Comparison of ENCODE assay signal across 9 cellular contexts in the genomic region with DNA sequence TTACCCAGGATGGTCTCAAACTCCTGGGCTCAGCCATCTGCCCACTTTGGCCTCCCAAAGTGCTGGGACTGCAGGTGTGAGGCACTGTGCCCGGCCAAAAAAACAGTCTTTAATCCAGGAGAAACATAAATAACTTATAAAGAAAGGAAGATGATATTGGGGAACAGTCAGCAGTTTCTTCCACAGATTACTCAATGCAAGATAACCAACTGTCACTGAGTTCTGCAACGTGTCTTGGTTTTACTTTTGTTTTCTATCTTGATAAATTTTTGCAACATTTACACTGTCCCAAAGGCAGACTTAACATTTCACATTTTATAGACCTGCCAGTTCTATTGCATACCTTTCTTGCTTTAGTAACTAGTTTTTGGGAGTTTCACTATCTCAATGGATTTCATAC.
DNase-seq lines count a peak whose midpoint lies in the region; ATAC-seq and TF ChIP-seq lines count a peak whose summit lies in the region.
"Had no signal": no experiment of that assay in that cellular context is flagged by ENCODE, and none has a peak within 500 bp of the region (broad histone marks: within the 10 kb centered on the region; RNA-seq: fewer than 3 reads in every experiment).

No MANE protein-coding gene starts in this region.

- DNase-seq in natural killer cell treated with Interleukin-12 subunit alpha and Interleukin-12 subunit beta and Interleukin-15 and Interleukin-18, amount 100 ng/mL, for 72 hours (ENCODE audit: low spot score) = no peak
- DNase-seq in tibial artery = no peak
- no peak for DNase-seq in HUDEP-2 (lab: John Stamatoyannopoulos, UW; ENCODE audit: unreplicated experiment in 76 of 76)
- no peak for DNase-seq in G401 (ENCODE audit: low spot score)
- no peak for DNase-seq in mucosa of gallbladder (ENCODE audit: low spot score)
- DNase-seq: KG1 had no signal

- H3K4me3 ChIP-seq in OCI-LY1 (ENCODE audit: low read depth, low read length, poor library complexity, severe bottlenecking) (no peak overlapping the region), tibial artery (no peak overlapping the region)

- H4K20me1 ChIP-seq in OCI-LY1 (ENCODE audit: insufficient read depth, low read length) = no peaks in the 10 kb centered on the region

- no peak overlapping the region for H2AFZ ChIP-seq in OCI-LY1 (ENCODE audit: low read length)

- H3F3A ChIP-seq in OCI-LY1 (ENCODE audit: insufficient read depth, low read length) = no peaks in the 10 kb centered on the region

- H3K4me1 ChIP-seq in OCI-LY1 (ENCODE audit: insufficient read depth, low read length, severe bottlenecking) (peaks cover 48% of the 10 kb centered on the region), tibial artery (peaks cover 0 to 26% (median 6%) of the 10 kb centered on the region in 4 donors)

- H3K27me3 Mint-ChIP-seq in natural killer cell treated with Interleukin-12 subunit alpha and Interleukin-12 subunit beta and Interleukin-15 and Interleukin-18, amount 100 ng/mL, for 72 hours = no peaks in the 10 kb centered on the region

- peaks cover 20% of the 10 kb centered on the region for H3K79me2 ChIP-seq in OCI-LY1 (ENCODE audit: insufficient read depth, low read length)

- peak overlapping the region; percentile 91 for H3K4me3 Mint-ChIP-seq in natural killer cell treated with Interleukin-12 subunit alpha and Interleukin-12 subunit beta and Interleukin-15 and Interleukin-18, amount 100 ng/mL, for 72 hours

- H3K36me3 ChIP-seq in OCI-LY1 (ENCODE audit: insufficient read depth, low read length) (0 out of 2 replicates have a peak, but pooled peaks cover 3% of the 10 kb centered on the region), tibial artery (no peaks in the 10 kb centered on the region)

- H3K9me3 ChIP-seq in OCI-LY1 (ENCODE audit: low read length) (no peaks in the 10 kb centered on the region), tibial artery (no peaks in the 10 kb centered on the region)

- H3K27ac ChIP-seq in OCI-LY1 (ENCODE audit: low read depth, low read length, poor library complexity, severe bottlenecking) = no peak overlapping the region
- no peak overlapping the region for H3K27ac ChIP-seq in tibial artery

- ATAC-seq in GM18870 (IDR thresholded peaks at IDR 0.05; ENCODE audit: unreplicated experiment) = peak; percentile 76
- peak; percentile 81 for ATAC-seq in HG02798 (IDR thresholded peaks at IDR 0.05; ENCODE audit: poor library complexity, unreplicated experiment)
- ATAC-seq in natural killer cell treated with Interleukin-12 subunit alpha and Interleukin-12 subunit beta and Interleukin-15 and Interleukin-18, amount 100 ng/mL, for 72 hours = peak; percentile 68 to 88

- intact Hi-C loops in tibial artery (cut with DNase I; ENCODE audit: low total_unique reads) = loop anchor here (10.0 kb wide), 1 partner anchor 795 kb away; no protein-coding TSS in a partner anchor

- in situ Hi-C loops in G401 (cut with HindIII; ENCODE audit: low sequenced_read_pairs) = no loop called here

- TF ChIP-seq CTCF in OCI-LY1 (IDR thresholded peaks at IDR 0.05; ENCODE audit: low read length) (no peak), tibial artery (IDR thresholded peaks at IDR 0.05) (no peak)

- H3K9me3 Mint-ChIP-seq in natural killer cell treated with Interleukin-12 subunit alpha and Interleukin-12 subunit beta and Interleukin-15 and Interleukin-18, amount 100 ng/mL, for 72 hours = no peaks in the 10 kb centered on the region

- H3K27me3 ChIP-seq in OCI-LY1 (ENCODE audit: insufficient read depth, low read length) (no peaks in the 10 kb centered on the region), tibial artery (no peaks in the 10 kb centered on the region)

- H3K4me2 ChIP-seq in OCI-LY1 (ENCODE audit: low read length) = peak overlapping the region; percentile 23; the same call in 1 of the 2 replicates

- H3K36me3 Mint-ChIP-seq in natural killer cell treated with Interleukin-12 subunit alpha and Interleukin-12 subunit beta and Interleukin-15 and Interleukin-18, amount 100 ng/mL, for 72 hours = peaks cover 4% of the 10 kb centered on the region

- peaks cover 76 to 82% of the 10 kb centered on the region in 2 donors for H3K4me1 Mint-ChIP-seq in natural killer cell treated with Interleukin-12 subunit alpha and Interleukin-12 subunit beta and Interleukin-15 and Interleukin-18, amount 100 ng/mL, for 72 hours (ENCODE audit: low read depth in 2 of 2)

- H3K27ac Mint-ChIP-seq in natural killer cell treated with Interleukin-12 subunit alpha and Interleukin-12 subunit beta and Interleukin-15 and Interleukin-18, amount 100 ng/mL, for 72 hours = peak overlapping the region; percentile 92

- no peak overlapping the region for H3K9ac ChIP-seq in OCI-LY1 (ENCODE audit: low read length)

- H3K9me2 ChIP-seq in OCI-LY1 (ENCODE audit: low read depth, low read length) = no peaks in the 10 kb centered on the region
